Comparison of ENCODE assay signal across 8 cellular contexts in the genomic region with DNA sequence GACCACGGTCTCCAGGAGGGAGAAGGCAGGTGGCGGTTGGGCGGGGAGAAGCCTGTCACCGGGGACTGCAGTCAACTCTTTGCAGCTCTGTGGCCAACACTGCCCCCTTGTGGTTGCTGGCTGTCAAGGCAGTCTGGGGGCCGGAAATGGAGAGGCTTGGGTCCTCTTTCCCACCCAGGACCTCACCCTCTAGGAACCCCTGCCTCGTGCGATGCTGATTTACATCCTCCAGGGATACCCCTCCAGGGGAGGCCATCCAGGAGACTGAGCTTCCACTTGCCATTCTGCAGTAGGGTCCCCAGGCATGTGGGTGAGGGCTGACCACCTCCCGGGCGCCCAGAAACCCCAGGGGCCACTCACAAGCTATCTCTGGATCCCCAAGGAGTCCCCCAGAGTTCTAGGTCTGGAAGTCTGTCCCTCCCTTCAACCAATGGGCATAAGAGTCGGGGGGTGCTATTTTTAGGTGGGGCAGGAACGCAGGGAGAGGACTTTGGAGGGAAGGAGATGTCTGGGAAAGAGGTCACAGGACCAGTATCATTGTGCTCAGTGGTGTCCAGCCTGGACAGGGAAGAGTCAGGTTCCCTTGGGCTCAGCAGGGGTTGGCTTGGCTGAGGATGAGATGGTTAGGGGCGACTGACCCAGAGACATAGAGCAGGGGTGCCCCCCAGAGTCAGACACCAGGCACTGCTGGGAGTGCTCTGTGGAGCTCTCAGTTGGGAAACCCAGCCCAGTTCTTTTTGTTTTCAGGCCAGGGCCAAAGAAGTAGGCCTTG. TPM values are rescaled to one million over a fixed set of nuclear protein-coding genes. Genes with fewer than 3 reads are reported as not detected.
DNase-seq lines count a peak whose midpoint lies in the region; ATAC-seq and TF ChIP-seq lines count a peak whose summit lies in the region.

No MANE protein-coding gene starts in this region.

- H3K36me3 Mint-ChIP-seq in memory B cell, result no peaks in the 10 kb centered on the region

- peak overlapping the region in 52 of 59 donors; percentile 4 to 59 (median 34) for H3K4me3 ChIP-seq in dorsolateral prefrontal cortex

- H3K4me3 Mint-ChIP-seq in memory B cell, result peak overlapping the region; percentile 77

- intact Hi-C loops in dorsolateral prefrontal cortex (cut with DNase I), result loop anchor here (1.0 to 5.0 kb wide), 5 partner anchors 38 to 250 kb away; partner anchors contain the start of genes PSMA5 (in 2 of the 2), CYB561D1 (in 1 of the 2) and PSRC1 (in 1 of the 2)

- ATAC-seq in GM18909 (IDR thresholded peaks at IDR 0.05; ENCODE audit: poor library complexity, unreplicated experiment), result peak; percentile 66
- peak; percentile 88 for ATAC-seq in HG03460 (IDR thresholded peaks at IDR 0.05; ENCODE audit: unreplicated experiment)
- peak; percentile 86 for ATAC-seq in memory B cell (ENCODE audit: low read depth)

- no peaks in the 10 kb centered on the region for H3K9me3 Mint-ChIP-seq in memory B cell

- H3K27me3 ChIP-seq in dorsolateral prefrontal cortex, result no peaks in the 10 kb centered on the region

- peak; percentile 81 to 99 (median 94) for TF ChIP-seq CTCF in dorsolateral prefrontal cortex (IDR thresholded peaks at IDR 0.05 in 54 of 56, conservative IDR thresholded peaks at IDR 0.05 in 2 of 56; ENCODE audit: low read depth in 1 of 56, partially characterized antibody in 56 of 56)

- H3K27ac Mint-ChIP-seq in memory B cell, result peak overlapping the region; percentile 21

- peaks cover 3% of the 10 kb centered on the region for H3K4me1 Mint-ChIP-seq in memory B cell

- peak overlapping the region in 56 of 59 donors; percentile 34 to 92 (median 84) for H3K27ac ChIP-seq in dorsolateral prefrontal cortex

- peak; percentile 88 for DNase-seq in AG08395 (ENCODE audit: low spot score)
- DNase-seq in NCI-H748 treated with DMSO at 0.1 percent for 48 hours (lab: John Stamatoyannopoulos, UW), result peak; percentile 54
- peak; percentile 95 to 96 for DNase-seq in activated CD4-positive, alpha-beta T cell treated with anti-CD3 and anti-CD28 coated beads, Interleukin-2, amount 50 U/mL, for 48 hours
- DNase-seq in dorsolateral prefrontal cortex, result peak; percentile 80 to 90 (median 88)
- peak; percentile 90 to 92 for DNase-seq in memory B cell (ENCODE audit: low spot score in 2 of 2)
- peak; percentile 82 to 89 (median 82) for DNase-seq in stimulated activated CD4-positive, alpha-beta T cell treated with anti-CD3 and anti-CD28 coated beads, TNF-alpha, amount 100 ng/mL, for 48 hours (ENCODE audit: low read depth in 3 of 3)

- H3K27me3 Mint-ChIP-seq in memory B cell, result peaks cover 2% of the 10 kb centered on the region

RNA-seq across cellular contexts. Expression of gene GPR61, which starts 7.1 kb away (rescaled TPM):
- total RNA-seq in dorsolateral prefrontal cortex, result 10 to 100 TPM in 119 of 120 experiments, 1 to 10 TPM in 1; 8.5 to 48.4 (median 29.2) TPM

RNA-seq across cellular contexts. Expression of gene GNAI3, which starts 15.9 kb away (rescaled TPM):
- total RNA-seq in dorsolateral prefrontal cortex, result 1 to 10 TPM; 3.6 to 7.2 (median 5.2) TPM

RNA-seq across cellular contexts. Expression of gene AMIGO1, which starts 23.0 kb away (rescaled TPM):
- total RNA-seq in dorsolateral prefrontal cortex, result 10 to 100 TPM; 18.0 to 60.3 (median 44.1) TPM

RNA-seq across cellular contexts. Expression of gene CYB561D1, which starts 38.7 kb away (rescaled TPM):
- 10 to 100 TPM in 117 of 120 experiments, 1 to 10 TPM in 3; 9.4 to 21.7 (median 14.9) TPM for total RNA-seq in dorsolateral prefrontal cortex

RNA-seq across cellular contexts. Expression of gene ATXN7L2, which starts 48.8 kb away (rescaled TPM):
- total RNA-seq in dorsolateral prefrontal cortex, result 10 to 100 TPM in 105 of 120 experiments, 1 to 10 TPM in 15; 6.6 to 31.7 (median 13.9) TPM

Comparison
In these comparisons a context has a peak if more than half of its experiments do, and no peak if none do; other contexts are left out.
1. Peak in every context shown above with its lines: DNase-seq, ATAC-seq, H3K4me3 ChIP-seq and H3K27ac ChIP-seq.